In genomic region chr12:66004922-66005703, GRCh38 we compare ENCODE assay signal across 22 cellular contexts.
"Had no signal": no experiment of that assay in that cellular context is flagged by ENCODE, and none has a peak within 500 bp of the region (broad histone marks: within the 10 kb centered on the region; RNA-seq: fewer than 3 reads in every experiment).

No MANE protein-coding gene starts in this region.

- H3K4me2 ChIP-seq: KMS-11 had no signal

- H3K9me3 ChIP-seq: SJSA1 had no signal

- ATAC-seq: K562, Panc1, PC-3 had no signal

- H3K27ac ChIP-seq: KMS-11, RWPE1, SJSA1, SK-N-MC had no signal

- H3K36me3 ChIP-seq: SJSA1 had no signal

- DNase-seq: Kasumi-1, MM.1S, NCI-H1092 treated with DMSO at 0.1 percent for 48 hours, NCI-H1436, NCI-H187, NCI-H2029, NCI-H2081 treated with DMSO at 0.1 percent for 48 hours, NCI-H2171, NCI-H226, NCI-H446, NCI-H510A, NCI-H524 treated with DMSO at 0.1 percent for 48 hours, NCI-H69, NCI-H774, PC-3, SIG-M5 had no signal

- FAIRE-seq: K562 had no signal

- H3K9ac ChIP-seq: KMS-11 had no signal

- H3K27me3 ChIP-seq: SJSA1 had no signal

- H3K4me3 ChIP-seq: K562, SJSA1, SK-N-MC had no signal
